ENCODE assay signal across 1 cellular context in the genomic region with DNA sequence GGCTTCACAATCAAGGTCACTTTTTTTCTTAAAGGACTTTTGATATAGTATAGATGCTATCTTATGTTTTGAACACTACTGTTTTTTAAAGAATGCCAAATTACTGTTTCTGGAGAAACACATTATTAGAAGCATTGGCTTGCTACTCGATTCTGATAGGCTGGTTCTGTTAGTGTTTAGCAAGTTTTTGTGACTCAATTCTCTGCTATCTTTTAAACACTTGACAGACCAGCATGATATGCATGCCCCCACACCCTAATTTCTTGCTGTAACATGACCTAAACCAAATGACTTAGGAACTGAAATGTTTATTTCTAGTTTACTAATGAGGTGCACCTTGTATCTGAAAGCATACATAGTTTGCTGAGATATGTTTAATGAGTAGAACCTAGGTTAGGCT.
TF ChIP-seq lines count a peak whose summit lies in the region.

No MANE protein-coding gene starts in this region.

TF ChIP-seq in GM23338, 12 proteins besides CTCF, POLR2A, EP300 and RAD21 (continued from another document):
- TF ChIP-seq, protein P1, sequence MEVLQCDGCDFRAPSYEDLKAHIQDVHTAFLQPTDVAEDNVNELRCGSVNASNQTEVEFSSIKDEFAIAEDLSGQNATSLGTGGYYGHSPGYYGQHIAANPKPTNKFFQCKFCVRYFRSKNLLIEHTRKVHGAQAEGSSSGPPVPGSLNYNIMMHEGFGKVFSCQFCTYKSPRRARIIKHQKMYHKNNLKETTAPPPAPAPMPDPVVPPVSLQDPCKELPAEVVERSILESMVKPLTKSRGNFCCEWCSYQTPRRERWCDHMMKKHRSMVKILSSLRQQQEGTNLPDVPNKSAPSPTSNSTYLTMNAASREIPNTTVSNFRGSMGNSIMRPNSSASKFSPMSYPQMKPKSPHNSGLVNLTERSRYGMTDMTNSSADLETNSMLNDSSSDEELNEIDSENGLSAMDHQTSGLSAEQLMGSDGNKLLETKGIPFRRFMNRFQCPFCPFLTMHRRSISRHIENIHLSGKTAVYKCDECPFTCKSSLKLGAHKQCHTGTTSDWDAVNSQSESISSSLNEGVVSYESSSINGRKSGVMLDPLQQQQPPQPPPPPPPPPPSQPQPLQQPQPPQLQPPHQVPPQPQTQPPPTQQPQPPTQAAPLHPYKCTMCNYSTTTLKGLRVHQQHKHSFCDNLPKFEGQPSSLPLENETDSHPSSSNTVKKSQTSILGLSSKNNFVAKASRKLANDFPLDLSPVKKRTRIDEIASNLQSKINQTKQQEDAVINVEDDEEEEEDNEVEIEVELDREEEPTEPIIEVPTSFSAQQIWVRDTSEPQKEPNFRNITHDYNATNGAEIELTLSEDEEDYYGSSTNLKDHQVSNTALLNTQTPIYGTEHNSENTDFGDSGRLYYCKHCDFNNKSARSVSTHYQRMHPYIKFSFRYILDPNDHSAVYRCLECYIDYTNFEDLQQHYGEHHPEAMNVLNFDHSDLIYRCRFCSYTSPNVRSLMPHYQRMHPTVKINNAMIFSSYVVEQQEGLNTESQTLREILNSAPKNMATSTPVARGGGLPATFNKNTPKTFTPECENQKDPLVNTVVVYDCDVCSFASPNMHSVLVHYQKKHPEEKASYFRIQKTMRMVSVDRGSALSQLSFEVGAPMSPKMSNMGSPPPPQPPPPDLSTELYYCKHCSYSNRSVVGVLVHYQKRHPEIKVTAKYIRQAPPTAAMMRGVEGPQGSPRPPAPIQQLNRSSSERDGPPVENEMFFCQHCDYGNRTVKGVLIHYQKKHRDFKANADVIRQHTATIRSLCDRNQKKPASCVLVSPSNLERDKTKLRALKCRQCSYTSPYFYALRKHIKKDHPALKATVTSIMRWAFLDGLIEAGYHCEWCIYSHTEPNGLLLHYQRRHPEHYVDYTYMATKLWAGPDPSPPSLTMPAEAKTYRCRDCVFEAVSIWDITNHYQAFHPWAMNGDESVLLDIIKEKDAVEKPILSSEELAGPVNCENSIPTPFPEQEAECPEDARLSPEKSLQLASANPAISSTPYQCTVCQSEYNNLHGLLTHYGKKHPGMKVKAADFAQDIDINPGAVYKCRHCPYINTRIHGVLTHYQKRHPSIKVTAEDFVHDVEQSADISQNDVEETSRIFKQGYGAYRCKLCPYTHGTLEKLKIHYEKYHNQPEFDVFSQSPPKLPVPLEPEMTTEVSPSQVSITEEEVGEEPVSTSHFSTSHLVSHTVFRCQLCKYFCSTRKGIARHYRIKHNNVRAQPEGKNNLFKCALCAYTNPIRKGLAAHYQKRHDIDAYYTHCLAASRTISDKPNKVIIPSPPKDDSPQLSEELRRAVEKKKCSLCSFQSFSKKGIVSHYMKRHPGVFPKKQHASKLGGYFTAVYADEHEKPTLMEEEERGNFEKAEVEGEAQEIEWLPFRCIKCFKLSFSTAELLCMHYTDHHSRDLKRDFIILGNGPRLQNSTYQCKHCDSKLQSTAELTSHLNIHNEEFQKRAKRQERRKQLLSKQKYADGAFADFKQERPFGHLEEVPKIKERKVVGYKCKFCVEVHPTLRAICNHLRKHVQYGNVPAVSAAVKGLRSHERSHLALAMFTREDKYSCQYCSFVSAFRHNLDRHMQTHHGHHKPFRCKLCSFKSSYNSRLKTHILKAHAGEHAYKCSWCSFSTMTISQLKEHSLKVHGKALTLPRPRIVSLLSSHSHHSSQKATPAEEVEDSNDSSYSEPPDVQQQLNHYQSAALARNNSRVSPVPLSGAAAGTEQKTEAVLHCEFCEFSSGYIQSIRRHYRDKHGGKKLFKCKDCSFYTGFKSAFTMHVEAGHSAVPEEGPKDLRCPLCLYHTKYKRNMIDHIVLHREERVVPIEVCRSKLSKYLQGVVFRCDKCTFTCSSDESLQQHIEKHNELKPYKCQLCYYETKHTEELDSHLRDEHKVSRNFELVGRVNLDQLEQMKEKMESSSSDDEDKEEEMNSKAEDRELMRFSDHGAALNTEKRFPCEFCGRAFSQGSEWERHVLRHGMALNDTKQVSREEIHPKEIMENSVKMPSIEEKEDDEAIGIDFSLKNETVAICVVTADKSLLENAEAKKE (CRISPR knock-in tag; IDR thresholded peaks at IDR 0.05), result no peak
- TF ChIP-seq NANOG (IDR thresholded peaks at IDR 0.05; ENCODE audit: borderline replicate concordance), result no peak
- TF ChIP-seq, protein P2, sequence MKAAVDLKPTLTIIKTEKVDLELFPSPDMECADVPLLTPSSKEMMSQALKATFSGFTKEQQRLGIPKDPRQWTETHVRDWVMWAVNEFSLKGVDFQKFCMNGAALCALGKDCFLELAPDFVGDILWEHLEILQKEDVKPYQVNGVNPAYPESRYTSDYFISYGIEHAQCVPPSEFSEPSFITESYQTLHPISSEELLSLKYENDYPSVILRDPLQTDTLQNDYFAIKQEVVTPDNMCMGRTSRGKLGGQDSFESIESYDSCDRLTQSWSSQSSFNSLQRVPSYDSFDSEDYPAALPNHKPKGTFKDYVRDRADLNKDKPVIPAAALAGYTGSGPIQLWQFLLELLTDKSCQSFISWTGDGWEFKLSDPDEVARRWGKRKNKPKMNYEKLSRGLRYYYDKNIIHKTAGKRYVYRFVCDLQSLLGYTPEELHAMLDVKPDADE (IDR thresholded peaks at IDR 0.05), result no peak
- no peak for TF ChIP-seq EZH2 (IDR thresholded peaks at IDR 0.05; ENCODE audit: low read depth, unreplicated experiment)
- TF ChIP-seq, protein P3, sequence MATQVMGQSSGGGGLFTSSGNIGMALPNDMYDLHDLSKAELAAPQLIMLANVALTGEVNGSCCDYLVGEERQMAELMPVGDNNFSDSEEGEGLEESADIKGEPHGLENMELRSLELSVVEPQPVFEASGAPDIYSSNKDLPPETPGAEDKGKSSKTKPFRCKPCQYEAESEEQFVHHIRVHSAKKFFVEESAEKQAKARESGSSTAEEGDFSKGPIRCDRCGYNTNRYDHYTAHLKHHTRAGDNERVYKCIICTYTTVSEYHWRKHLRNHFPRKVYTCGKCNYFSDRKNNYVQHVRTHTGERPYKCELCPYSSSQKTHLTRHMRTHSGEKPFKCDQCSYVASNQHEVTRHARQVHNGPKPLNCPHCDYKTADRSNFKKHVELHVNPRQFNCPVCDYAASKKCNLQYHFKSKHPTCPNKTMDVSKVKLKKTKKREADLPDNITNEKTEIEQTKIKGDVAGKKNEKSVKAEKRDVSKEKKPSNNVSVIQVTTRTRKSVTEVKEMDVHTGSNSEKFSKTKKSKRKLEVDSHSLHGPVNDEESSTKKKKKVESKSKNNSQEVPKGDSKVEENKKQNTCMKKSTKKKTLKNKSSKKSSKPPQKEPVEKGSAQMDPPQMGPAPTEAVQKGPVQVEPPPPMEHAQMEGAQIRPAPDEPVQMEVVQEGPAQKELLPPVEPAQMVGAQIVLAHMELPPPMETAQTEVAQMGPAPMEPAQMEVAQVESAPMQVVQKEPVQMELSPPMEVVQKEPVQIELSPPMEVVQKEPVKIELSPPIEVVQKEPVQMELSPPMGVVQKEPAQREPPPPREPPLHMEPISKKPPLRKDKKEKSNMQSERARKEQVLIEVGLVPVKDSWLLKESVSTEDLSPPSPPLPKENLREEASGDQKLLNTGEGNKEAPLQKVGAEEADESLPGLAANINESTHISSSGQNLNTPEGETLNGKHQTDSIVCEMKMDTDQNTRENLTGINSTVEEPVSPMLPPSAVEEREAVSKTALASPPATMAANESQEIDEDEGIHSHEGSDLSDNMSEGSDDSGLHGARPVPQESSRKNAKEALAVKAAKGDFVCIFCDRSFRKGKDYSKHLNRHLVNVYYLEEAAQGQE (IDR thresholded peaks at IDR 0.05; ENCODE audit: unreplicated experiment), result no peak
- TF ChIP-seq CREB1 (CRISPR knock-in tag; IDR thresholded peaks at IDR 0.05; ENCODE audit: low read depth), result no peak
- TF ChIP-seq STAT1 (IDR thresholded peaks at IDR 0.05; ENCODE audit: unreplicated experiment), result no peak
- TF ChIP-seq ZNF331 (CRISPR knock-in tag; IDR thresholded peaks at IDR 0.05; ENCODE audit: low read depth), result no peak
